8 cellular contexts compared by ENCODE assay signal in the genomic region with DNA sequence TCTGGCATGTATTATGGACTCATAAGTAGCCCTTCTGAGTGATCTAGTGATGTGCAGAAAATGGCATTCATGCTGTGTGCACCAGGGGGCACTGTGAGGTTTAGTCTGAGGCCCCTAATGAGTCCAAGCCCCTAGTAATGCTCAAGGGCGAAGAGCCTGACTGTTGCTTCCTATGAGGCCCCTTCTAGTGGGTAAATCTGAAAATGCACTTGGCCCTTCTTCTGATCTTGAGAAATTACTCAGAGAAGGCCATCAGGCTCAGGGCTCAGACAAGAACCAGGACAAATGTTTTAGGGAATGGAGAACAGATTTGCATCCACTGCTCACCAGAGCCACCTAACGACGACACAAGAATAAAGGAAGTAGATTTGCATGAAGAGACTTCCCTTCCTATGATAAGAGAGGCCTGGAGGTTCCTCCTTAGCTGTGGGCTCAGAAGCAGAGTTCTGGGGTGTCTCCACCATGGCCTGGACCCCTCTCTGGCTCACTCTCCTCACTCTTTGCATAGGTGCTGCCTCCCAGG.
A peak's percentile ranks its signal among the peaks of the same experiment; 100 is the strongest.
DNase-seq lines count a peak whose midpoint lies in the region; ATAC-seq and TF ChIP-seq lines count a peak whose summit lies in the region.

No MANE protein-coding gene starts in this region.

- H3K9me3 ChIP-seq in BE2C (no peaks in the 10 kb centered on the region), Panc1 (ENCODE audit: control insufficient read depth, insufficient read depth, low read depth, low read length) (no peaks in the 10 kb centered on the region)

- H3K4me1 ChIP-seq in BE2C (no peaks in the 10 kb centered on the region), Panc1 (ENCODE audit: control insufficient read depth, insufficient read depth, low read length) (no peaks in the 10 kb centered on the region)

- H3K4me3 ChIP-seq in BE2C (ENCODE audit: low read depth, low read length) (no peak overlapping the region), Panc1 (ENCODE audit: low read depth in 2 of 2, low read length in 2 of 2) (no peak overlapping the region)

- peaks cover 39% of the 10 kb centered on the region for H3K27me3 ChIP-seq in BE2C
- H3K27me3 ChIP-seq in Panc1 (ENCODE audit: control insufficient read depth, insufficient read depth, low read length) = peaks cover 2% of the 10 kb centered on the region; the same call in 1 of the 2 replicates

- no TSS peak for BruUV-seq in Panc1 (replicated peaks; lab: Mats Ljungman, UMichigan)

- intact Hi-C loops in Panc1 (cut with micrococcal nuclease; ENCODE audit: unreplicated experiment) = no loop called here

- DNase-seq in BE2C = peak; percentile 56
- peak; percentile 18 for DNase-seq in Panc1 (ENCODE audit: low read depth, low spot score)
- peak; percentile 51 for DNase-seq in amniotic epithelial cell (ENCODE audit: low read depth)
- DNase-seq in inferior parietal cortex (ENCODE audit: extremely low spot score) = peak; percentile 62
- DNase-seq in stimulated activated CD8-positive, alpha-beta memory T cell treated with anti-CD3 and anti-CD28 coated beads, Interleukin-2, amount 100 ng/mL, for 1 hour (ENCODE audit: low read depth in 2 of 2) = peak; percentile 13 to 18

- H3K27ac ChIP-seq in Panc1 (ENCODE audit: low read length) = no peak overlapping the region

- peak; percentile 62 for ATAC-seq in GM18907 (IDR thresholded peaks at IDR 0.05; ENCODE audit: unreplicated experiment)
- peak; percentile 57 for ATAC-seq in HG03139 (IDR thresholded peaks at IDR 0.05; ENCODE audit: unreplicated experiment)
- ATAC-seq in Panc1 = peak; percentile 89
- no peak for ATAC-seq in HG02870 (IDR thresholded peaks at IDR 0.05; ENCODE audit: unreplicated experiment)

- H3K36me3 ChIP-seq in BE2C (no peaks in the 10 kb centered on the region), Panc1 (ENCODE audit: control insufficient read depth, insufficient read depth, low read length) (no peaks in the 10 kb centered on the region)

- POLR2A ChIA-PET in Panc1 (lab: Charles Lee) = no interaction called here

- CTCF ChIA-PET in Panc1 (lab: Charles Lee) = interaction anchor here (0.7 kb wide), 1 partner anchor 29 kb away, joined by 3 read pairs; no protein-coding TSS in a partner anchor

- in situ Hi-C loops in Panc1 (cut with HindIII; ENCODE audit: low pct_unique_long_range_greater_than_20kb, low sequenced_read_pairs) = no loop called here

- TF ChIP-seq CTCF in BE2C (IDR thresholded peaks at IDR 0.05; ENCODE audit: low read depth, low read length) (peak; percentile 83), Panc1 (IDR thresholded peaks at IDR 0.05) (peak; percentile 78)
